In the genomic region with DNA sequence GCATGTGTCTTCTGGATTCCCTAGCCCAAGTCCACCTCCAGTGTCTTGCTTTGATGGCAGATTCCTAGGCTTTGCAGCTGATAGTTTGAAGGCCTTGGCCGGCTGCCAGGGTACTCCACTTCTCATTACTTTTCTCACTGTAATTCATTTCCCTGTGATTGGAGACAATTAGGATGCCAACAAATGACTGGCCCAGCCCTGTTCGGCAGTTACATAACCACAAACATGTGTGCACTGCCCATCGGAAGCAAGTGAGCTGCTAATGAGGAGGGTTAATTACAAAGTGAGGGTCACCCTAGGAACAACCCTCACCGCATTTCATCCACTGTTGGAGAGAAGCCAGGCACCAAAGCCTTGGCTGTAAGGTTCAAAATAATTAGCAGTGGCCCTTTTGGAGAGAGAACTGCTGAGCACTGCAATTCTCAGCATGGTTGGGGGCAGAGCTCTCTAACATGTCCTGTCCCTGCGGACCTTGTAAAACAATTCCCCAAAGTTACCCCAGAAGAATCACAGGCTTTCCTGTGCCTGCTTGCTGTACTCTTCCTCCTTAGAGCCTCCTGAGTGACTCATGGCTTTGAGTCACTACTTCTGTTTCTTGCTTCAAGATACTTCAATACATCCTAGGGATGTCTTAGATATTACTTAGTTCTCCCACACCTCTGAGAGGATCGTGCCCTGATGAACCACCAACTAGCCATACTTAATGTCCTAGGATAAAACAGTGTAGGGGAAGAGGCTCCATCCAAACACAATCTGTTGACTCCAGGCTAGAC, we compare ENCODE assay signal across 11 cellular contexts.
DNase-seq lines count a peak whose midpoint lies in the region; ATAC-seq lines count a peak whose summit lies in the region.
"Had no signal": no experiment of that assay in that cellular context is flagged by ENCODE, and none has a peak within 500 bp of the region (broad histone marks: within the 10 kb centered on the region; RNA-seq: fewer than 3 reads in every experiment).

No MANE protein-coding gene starts in this region.

- peaks cover 40% of the 10 kb centered on the region for H3K4me1 ChIP-seq in BLaER1

- 0 out of 2 replicates have a peak overlapping the region, but pooled peaks have one; percentile 0 for H3K4me2 ChIP-seq in BLaER1

- no peak overlapping the region for H3K9ac ChIP-seq in BLaER1

- H3K4me3 ChIP-seq in BLaER1 (no peak overlapping the region), H7 (ENCODE audit: insufficient read depth, low read depth, low read length) (no peak overlapping the region)

- no peak overlapping the region for H3K27ac ChIP-seq in BLaER1

- H3K27me3 ChIP-seq in BLaER1 (no peaks in the 10 kb centered on the region), H7 (ENCODE audit: control insufficient read depth, insufficient read depth, low read length) (no peaks in the 10 kb centered on the region)

- ATAC-seq in GM18520 (IDR thresholded peaks at IDR 0.05; ENCODE audit: unreplicated experiment) = no peak
- ATAC-seq: left lobe of liver had no signal

- DNase-seq in LHCN-M2 (ENCODE audit: low read depth) = peak; percentile 72
- DNase-seq in RKO (ENCODE audit: low spot score) = peak; percentile 68
- peak in 37 of 42 donors; percentile 6 to 68 (median 29) for DNase-seq in head of caudate nucleus
- no peak for DNase-seq in NK-92 treated with Interleukin-12 subunit alpha and Interleukin-12 subunit beta, amount 100 ng/mL, for 24 hours (lab: John Stamatoyannopoulos, UW)
- DNase-seq in activated naive CD4-positive, alpha-beta T cell treated with anti-CD3 and anti-CD28 coated beads, Interleukin-2, amount 50 U/mL, for 16 hours = no peak
- DNase-seq in H7 = no peak
- DNase-seq: GF-D8; stimulated activated naive CD4-positive, alpha-beta T cell treated with Interleukin-2 at 50 U/mL for 16 hours had no signal

- H4K20me1 ChIP-seq in BLaER1 = no peaks in the 10 kb centered on the region

- peaks cover 5% of the 10 kb centered on the region; the same call in 1 of the 2 replicates for H3K9me3 ChIP-seq in BLaER1

- H3K36me3 ChIP-seq in BLaER1 (no peaks in the 10 kb centered on the region), H7 (replicated peaks; ENCODE audit: control insufficient read depth, insufficient read depth, low read length) (no peaks in the 10 kb centered on the region)

- intact Hi-C loops in head of caudate nucleus (cut with DNase I) = no loop called here

Comparison
In these comparisons a context has a peak if more than half of its experiments do, and no peak if none do; other contexts are left out.
1. DNase-seq: peak in LHCN-M2 (single experiment), RKO (single experiment) and head of caudate nucleus (37 of 42); none in NK-92 treated with Interleukin-12 subunit alpha and Interleukin-12 subunit beta, amount 100 ng/mL, for 24 hours (single experiment), activated naive CD4-positive, alpha-beta T cell treated with anti-CD3 and anti-CD28 coated beads, Interleukin-2, amount 50 U/mL, for 16 hours (single experiment) and H7 (single experiment).